ENCODE assay signal across 10 cellular contexts in genomic region chr11:132943737-132944556, GRCh38.
DNase-seq lines count a peak whose midpoint lies in the region; ATAC-seq and TF ChIP-seq lines count a peak whose summit lies in the region.
"Had no signal": no experiment of that assay in that cellular context is flagged by ENCODE, and none has a peak within 500 bp of the region (broad histone marks: within the 10 kb centered on the region; RNA-seq: fewer than 3 reads in every experiment).

No MANE protein-coding gene starts in this region.

- H3K4me3 ChIP-seq in suprapubic skin, result peak overlapping the region; percentile 42

- 4% methylated on average over 25 of the region's 100 CpGs for WGBS in suprapubic skin

- peaks cover 3% of the 10 kb centered on the region for H3K4me1 Mint-ChIP-seq in activated naive CD8-positive, alpha-beta T cell treated with anti-CD3 and anti-CD28 coated beads, Interleukin-2, amount 50 U/mL, for 24 hours
- H3K4me1 Mint-ChIP-seq in activated naive CD8-positive, alpha-beta T cell treated with anti-CD3 and anti-CD28 coated beads for 36 hours, result no peaks in the 10 kb centered on the region

- no peaks in the 10 kb centered on the region for H3K9me3 Mint-ChIP-seq in activated naive CD8-positive, alpha-beta T cell treated with anti-CD3 and anti-CD28 coated beads, Interleukin-2, amount 50 U/mL, for 24 hours
- no peaks in the 10 kb centered on the region for H3K9me3 Mint-ChIP-seq in activated naive CD8-positive, alpha-beta T cell treated with anti-CD3 and anti-CD28 coated beads for 36 hours

- H3K4me1 ChIP-seq in suprapubic skin, result peaks cover 15% of the 10 kb centered on the region

- no peaks in the 10 kb centered on the region for H3K36me3 Mint-ChIP-seq in activated naive CD8-positive, alpha-beta T cell treated with anti-CD3 and anti-CD28 coated beads, Interleukin-2, amount 50 U/mL, for 24 hours (ENCODE audit: low read depth)
- H3K36me3 Mint-ChIP-seq in activated naive CD8-positive, alpha-beta T cell treated with anti-CD3 and anti-CD28 coated beads for 36 hours, result no peaks in the 10 kb centered on the region

- H3K36me3 ChIP-seq in suprapubic skin, result no peaks in the 10 kb centered on the region

- H3K4me3 Mint-ChIP-seq in activated naive CD8-positive, alpha-beta T cell treated with anti-CD3 and anti-CD28 coated beads, Interleukin-2, amount 50 U/mL, for 24 hours, result no peak overlapping the region
- no peak overlapping the region for H3K4me3 Mint-ChIP-seq in activated naive CD8-positive, alpha-beta T cell treated with anti-CD3 and anti-CD28 coated beads for 36 hours

- no peak overlapping the region for H3K27ac ChIP-seq in suprapubic skin

- no peaks in the 10 kb centered on the region for H3K9me3 ChIP-seq in suprapubic skin

- no peak for TF ChIP-seq CTCF in suprapubic skin (IDR thresholded peaks at IDR 0.05)

- H3K27me3 Mint-ChIP-seq in activated naive CD8-positive, alpha-beta T cell treated with anti-CD3 and anti-CD28 coated beads, Interleukin-2, amount 50 U/mL, for 24 hours, result peaks cover 33% of the 10 kb centered on the region
- H3K27me3 Mint-ChIP-seq in activated naive CD8-positive, alpha-beta T cell treated with anti-CD3 and anti-CD28 coated beads for 36 hours, result peaks cover 54% of the 10 kb centered on the region

- peaks cover 44% of the 10 kb centered on the region for H3K27me3 ChIP-seq in suprapubic skin

- TF ChIP-seq POLR2A in suprapubic skin (IDR thresholded peaks at IDR 0.05), result no peak

- TF ChIP-seq EP300 in suprapubic skin (IDR thresholded peaks at IDR 0.05), result no peak

- no peak overlapping the region for H3K27ac Mint-ChIP-seq in activated naive CD8-positive, alpha-beta T cell treated with anti-CD3 and anti-CD28 coated beads, Interleukin-2, amount 50 U/mL, for 24 hours
- no peak overlapping the region for H3K27ac Mint-ChIP-seq in activated naive CD8-positive, alpha-beta T cell treated with anti-CD3 and anti-CD28 coated beads for 36 hours

- peak; percentile 30 for ATAC-seq in activated naive CD8-positive, alpha-beta T cell treated with anti-CD3 and anti-CD28 coated beads, Interleukin-2, amount 50 U/mL, for 24 hours
- ATAC-seq in GM18907 (IDR thresholded peaks at IDR 0.05; ENCODE audit: unreplicated experiment) (no peak), HG03097 (IDR thresholded peaks at IDR 0.05; ENCODE audit: low FRiP score, unreplicated experiment) (no peak)

- no peak for DNase-seq in activated naive CD8-positive, alpha-beta T cell treated with anti-CD3 and anti-CD28 coated beads, Interleukin-2, amount 50 U/mL, for 24 hours
- DNase-seq in activated naive CD8-positive, alpha-beta T cell treated with anti-CD3 and anti-CD28 coated beads for 36 hours, result no peak
- DNase-seq in astrocyte of the hippocampus (ENCODE audit: low read depth, low spot score), result peak; percentile 60
- DNase-seq in inferior parietal cortex (ENCODE audit: extremely low spot score), result peak; percentile 7
- DNase-seq in suprapubic skin (ENCODE audit: low spot score in 2 of 2), result no peak
- no peak for DNase-seq in RKO (ENCODE audit: low spot score)
- DNase-seq: KBM-7, kidney glomerular epithelial cell had no signal

Comparison
In these comparisons a context has a peak if more than half of its experiments do, and no peak if none do; other contexts are left out.
1. DNase-seq: peak in astrocyte of the hippocampus (single experiment) and inferior parietal cortex (single experiment); none in activated naive CD8-positive, alpha-beta T cell treated with anti-CD3 and anti-CD28 coated beads, Interleukin-2, amount 50 U/mL, for 24 hours (single experiment), activated naive CD8-positive, alpha-beta T cell treated with anti-CD3 and anti-CD28 coated beads for 36 hours (single experiment), suprapubic skin (0 of 2) and RKO (single experiment).